ENCODE assay signal across 19 cellular contexts in the genomic region with DNA sequence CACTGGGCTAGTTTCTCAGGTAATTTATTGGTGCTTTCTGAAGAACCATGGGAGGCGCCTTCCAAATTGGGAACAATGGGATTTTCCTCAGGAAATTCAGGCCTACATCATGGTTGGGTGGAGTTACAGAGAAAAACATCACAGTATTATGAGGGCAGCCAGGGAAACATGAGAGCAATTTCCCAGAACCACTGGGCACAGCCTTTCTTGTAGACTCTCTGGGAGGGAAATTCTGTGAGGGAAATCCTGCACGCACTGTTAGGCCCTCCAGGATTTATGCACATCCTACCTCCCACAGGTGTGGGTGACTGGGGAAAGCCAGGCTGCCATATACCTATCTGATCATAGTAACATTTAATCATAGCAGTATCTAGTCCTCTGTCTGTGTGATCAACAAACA. TPM values are rescaled to one million over a fixed set of nuclear protein-coding genes. Genes with fewer than 3 reads are reported as not detected.
DNase-seq lines count a peak whose midpoint lies in the region; ATAC-seq and TF ChIP-seq lines count a peak whose summit lies in the region.
"Had no signal": no experiment of that assay in that cellular context is flagged by ENCODE, and none has a peak within 500 bp of the region (broad histone marks: within the 10 kb centered on the region; RNA-seq: fewer than 3 reads in every experiment).

No MANE protein-coding gene starts in this region.

- 100% methylated on average over 2 of the region's 2 CpGs for WGBS in mammary epithelial cell (ENCODE audit: low coverage, missing lambda C conversion rate)

- H3K27ac ChIP-seq in breast epithelium (peak overlapping the region; percentile 11 to 86), mammary epithelial cell (ENCODE audit: insufficient read depth, low read depth, low read length) (no peak overlapping the region), iPS-20b (ENCODE audit: low read length) (no peak overlapping the region), uterus (peak overlapping the region; percentile 66)

- H3K4me3 Mint-ChIP-seq in osteocyte (ENCODE audit: unreplicated experiment) = no peak overlapping the region
- H3K4me3 Mint-ChIP-seq: H9, IgD-negative memory B cell, neural crest cell, WTC11 had no signal

- ATAC-seq in GM21529 (IDR thresholded peaks at IDR 0.05; ENCODE audit: unreplicated experiment) = no peak
- ATAC-seq: WTC11 had no signal

- in situ Hi-C loops in mammary epithelial cell (cut with MboI; ENCODE audit: low sequenced_read_pairs in 2 of 2) = no loop called here

- H3K9ac ChIP-seq in mammary epithelial cell (ENCODE audit: insufficient read depth, low read length) (no peak overlapping the region), iPS-20b (ENCODE audit: low read depth, low read length) (no peak overlapping the region)

- no peaks in the 10 kb centered on the region for H3K27me3 ChIP-seq in breast epithelium
- no peaks in the 10 kb centered on the region for H3K27me3 ChIP-seq in mammary epithelial cell (ENCODE audit: insufficient read depth, low read length)
- no peaks in the 10 kb centered on the region for H3K27me3 ChIP-seq in iPS-20b (ENCODE audit: insufficient read depth, low read length)
- H3K27me3 ChIP-seq in uterus = no peaks in the 10 kb centered on the region

- H3K9me3 ChIP-seq in breast epithelium (no peaks in the 10 kb centered on the region), mammary epithelial cell (replicated peaks; ENCODE audit: insufficient read depth, low read length) (no peaks in the 10 kb centered on the region), iPS-20b (ENCODE audit: insufficient read depth, low read depth, low read length) (no peaks in the 10 kb centered on the region), uterus (no peaks in the 10 kb centered on the region)

- H3K36me3 ChIP-seq in breast epithelium = no peaks in the 10 kb centered on the region
- H3K36me3 ChIP-seq in mammary epithelial cell (ENCODE audit: insufficient read depth, low read length) = no peaks in the 10 kb centered on the region
- no peaks in the 10 kb centered on the region for H3K36me3 ChIP-seq in iPS-20b (ENCODE audit: insufficient read depth, low read depth, low read length)
- H3K36me3 ChIP-seq in uterus = no peaks in the 10 kb centered on the region

- H2AFZ ChIP-seq in mammary epithelial cell (ENCODE audit: low read depth, low read length) = no peak overlapping the region

- H3K27ac Mint-ChIP-seq in osteocyte (ENCODE audit: unreplicated experiment) = no peak overlapping the region
- H3K27ac Mint-ChIP-seq: WTC11 had no signal

- dilution Hi-C loops in mammary epithelial cell (cut with HindIII; ENCODE audit: low sequenced_read_pairs) = no loop called here

- DNase-seq in breast epithelium (ENCODE audit: low spot score in 2 of 2) (no peak), mammary epithelial cell (no peak), osteocyte (ENCODE audit: extremely low spot score, unreplicated experiment) (peak; percentile 62), uterus (peak in 1 of 2 donors; percentile 51), NCI-H446 (lab: John Stamatoyannopoulos, UW) (no peak), ecto neural progenitor cell (ENCODE audit: low spot score) (no peak)
- DNase-seq: 8988T; C1 segment of cervical spinal cord; DMS53; glutamatergic neuron; H9; stimulated activated naive CD4-positive, alpha-beta T cell treated with Interleukin-2 at 50 U/mL for 16 hours had no signal

- no peaks in the 10 kb centered on the region for H3K4me1 ChIP-seq in breast epithelium
- H3K4me1 ChIP-seq in mammary epithelial cell (ENCODE audit: insufficient read depth, low read length) = peaks cover 15% of the 10 kb centered on the region
- peaks cover 10% of the 10 kb centered on the region for H3K4me1 ChIP-seq in iPS-20b (ENCODE audit: insufficient read depth, low read length)
- peaks cover 0 to 5% of the 10 kb centered on the region in 2 donors for H3K4me1 ChIP-seq in uterus

- H3K79me2 ChIP-seq in mammary epithelial cell (ENCODE audit: insufficient read depth, low read length) = no peaks in the 10 kb centered on the region

- BruUV-seq in mammary epithelial cell (replicated peaks; lab: Mats Ljungman, UMichigan) = no TSS peak

- TF ChIP-seq CTCF in breast epithelium (IDR thresholded peaks at IDR 0.05) (no peak), mammary epithelial cell (conservative IDR thresholded peaks at IDR 0.05 in 1 of 2, IDR thresholded peaks at IDR 0.05 in 1 of 2; ENCODE audit: extremely low read depth in 1 of 2, insufficient read depth in 1 of 2, low read depth in 1 of 2, low read length in 2 of 2) (no peak), osteocyte (IDR thresholded peaks at IDR 0.05) (no peak), uterus (IDR thresholded peaks at IDR 0.05) (no peak)

- no peaks in the 10 kb centered on the region for H3K9me3 Mint-ChIP-seq in osteocyte (ENCODE audit: unreplicated experiment)
- H3K9me3 Mint-ChIP-seq: H9, IgD-negative memory B cell, neural crest cell, WTC11 had no signal

- no peak overlapping the region for H3K4me2 ChIP-seq in mammary epithelial cell (ENCODE audit: insufficient read depth, low read depth, low read length)

- H4K20me1 ChIP-seq in mammary epithelial cell (ENCODE audit: insufficient read depth, low read length) = no peaks in the 10 kb centered on the region

- TF ChIP-seq POLR2A in breast epithelium (IDR thresholded peaks at IDR 0.05) (no peak), uterus (IDR thresholded peaks at IDR 0.05) (peak in 1 of 2 donors; percentile 35)

- CTCF ChIA-PET in mammary epithelial cell (lab: Charles Lee; ENCODE audit: low non-redundant PET) = no interaction called here

- intact Hi-C loops in breast epithelium (cut with DNase I; ENCODE audit: low total_unique reads) = no loop called here
- intact Hi-C loops in mammary epithelial cell (cut with micrococcal nuclease) = no loop called here
- intact Hi-C loops in uterus (cut with DNase I; ENCODE audit: low total_unique reads) = no loop called here

- H3K36me3 Mint-ChIP-seq in osteocyte (ENCODE audit: unreplicated experiment) = no peaks in the 10 kb centered on the region
- H3K36me3 Mint-ChIP-seq: WTC11 had no signal

- H3K4me1 Mint-ChIP-seq in osteocyte (ENCODE audit: unreplicated experiment) = no peaks in the 10 kb centered on the region
- H3K4me1 Mint-ChIP-seq: IgD-negative memory B cell, neural crest cell had no signal

- H3K4me3 ChIP-seq in breast epithelium (no peak overlapping the region), mammary epithelial cell (replicated peaks in 1 of 3; ENCODE audit: insufficient read depth in 1 of 3, low read depth in 2 of 3, low read length in 3 of 3) (no peak overlapping the region), iPS-20b (ENCODE audit: low read length) (0 out of 2 replicates have a peak overlapping the region, but pooled peaks have one; percentile 29), uterus (no peak overlapping the region)

- no peaks in the 10 kb centered on the region for H3K27me3 Mint-ChIP-seq in osteocyte (ENCODE audit: unreplicated experiment)
- H3K27me3 Mint-ChIP-seq: IgD-negative memory B cell had no signal

RNA-seq across cellular contexts. Expression of a gene that starts 13.2 kb away (rescaled TPM):
- 1 to 10 TPM; 1.1 to 7.9 (median 6.9) TPM for total RNA-seq in breast epithelium
- 1 to 10 TPM in 1 of 2 donors, under 1 TPM in 1; 0.31 to 1.0 TPM for total RNA-seq in mammary epithelial cell
- 0.12 TPM for polyA plus RNA-seq in mammary epithelial cell
- polyA minus RNA-seq in mammary epithelial cell = not detected
- 2.1 and 2.4 TPM in 2 replicates for total RNA-seq in osteocyte
- total RNA-seq in uterus = 10 to 100 TPM in 1 of 4 donors, 1 to 10 TPM in 3; 4.9 to 35.3 (median 7.9) TPM
- total RNA-seq: RPMI7951 had no signal

RNA-seq across cellular contexts. Expression of a gene that starts 30.0 kb away (rescaled TPM):
- total RNA-seq in breast epithelium = 10 to 100 TPM; 26.7 to 42.6 (median 33.4) TPM
- 10 to 100 TPM; 11.3 to 41.1 TPM for total RNA-seq in mammary epithelial cell
- polyA plus RNA-seq in mammary epithelial cell = 39.9 TPM
- 3.2 TPM for polyA minus RNA-seq in mammary epithelial cell
- total RNA-seq in osteocyte = 16.1 and 18.2 TPM in 2 replicates
- 10 to 100 TPM in 2 of 4 donors, 1 to 10 TPM in 2; 3.1 to 56.5 (median 23.1) TPM for total RNA-seq in uterus

RNA-seq across cellular contexts. Expression of a gene that starts 49.5 kb away (rescaled TPM):
- 1 to 10 TPM in 2 of 3 donors, under 1 TPM in 1; 0.59 to 4.9 (median 2.1) TPM for total RNA-seq in breast epithelium
- not detected for total RNA-seq in mammary epithelial cell
- polyA plus RNA-seq in mammary epithelial cell = not detected
- polyA minus RNA-seq in mammary epithelial cell = not detected
- total RNA-seq in osteocyte = 0.86 and 1.4 TPM in 2 replicates
- total RNA-seq in uterus = 10 to 100 TPM in 3 of 4 donors, not detected in 1; 11.9 to 37.1 (median 16.5) TPM
- total RNA-seq: H9, neural crest cell, RPMI7951, WTC11 had no signal
- polyA plus RNA-seq: IgD-negative memory B cell, keratinocyte had no signal

RNA-seq across cellular contexts. Expression of a gene that starts 55.6 kb away (rescaled TPM):
- total RNA-seq in breast epithelium (10 to 100 TPM in 2 of 3 donors, 1 to 10 TPM in 1; 4.3 to 25.2 (median 24.6) TPM), mammary epithelial cell (under 1 TPM in 1 of 2 donors, not detected in 1; 0.17 TPM), osteocyte (not detected in 2 replicates), uterus (10 to 100 TPM in 3 of 4 donors, 1 to 10 TPM in 1; 9.1 to 58.4 (median 28.5) TPM)
- polyA plus RNA-seq in mammary epithelial cell = 0.07 TPM
- polyA minus RNA-seq in mammary epithelial cell = not detected
- total RNA-seq: RPMI7951 had no signal
- polyA plus RNA-seq: IgD-negative memory B cell, keratinocyte had no signal

Comparison
In these comparisons a context has a peak if more than half of its experiments do, and no peak if none do; other contexts are left out.
1. H3K27ac ChIP-seq: peak in breast epithelium (2 of 2) and uterus (2 of 2); none in mammary epithelial cell (single experiment) and iPS-20b (single experiment).